ENCODE assay signal across 1 cellular context in the genomic region with DNA sequence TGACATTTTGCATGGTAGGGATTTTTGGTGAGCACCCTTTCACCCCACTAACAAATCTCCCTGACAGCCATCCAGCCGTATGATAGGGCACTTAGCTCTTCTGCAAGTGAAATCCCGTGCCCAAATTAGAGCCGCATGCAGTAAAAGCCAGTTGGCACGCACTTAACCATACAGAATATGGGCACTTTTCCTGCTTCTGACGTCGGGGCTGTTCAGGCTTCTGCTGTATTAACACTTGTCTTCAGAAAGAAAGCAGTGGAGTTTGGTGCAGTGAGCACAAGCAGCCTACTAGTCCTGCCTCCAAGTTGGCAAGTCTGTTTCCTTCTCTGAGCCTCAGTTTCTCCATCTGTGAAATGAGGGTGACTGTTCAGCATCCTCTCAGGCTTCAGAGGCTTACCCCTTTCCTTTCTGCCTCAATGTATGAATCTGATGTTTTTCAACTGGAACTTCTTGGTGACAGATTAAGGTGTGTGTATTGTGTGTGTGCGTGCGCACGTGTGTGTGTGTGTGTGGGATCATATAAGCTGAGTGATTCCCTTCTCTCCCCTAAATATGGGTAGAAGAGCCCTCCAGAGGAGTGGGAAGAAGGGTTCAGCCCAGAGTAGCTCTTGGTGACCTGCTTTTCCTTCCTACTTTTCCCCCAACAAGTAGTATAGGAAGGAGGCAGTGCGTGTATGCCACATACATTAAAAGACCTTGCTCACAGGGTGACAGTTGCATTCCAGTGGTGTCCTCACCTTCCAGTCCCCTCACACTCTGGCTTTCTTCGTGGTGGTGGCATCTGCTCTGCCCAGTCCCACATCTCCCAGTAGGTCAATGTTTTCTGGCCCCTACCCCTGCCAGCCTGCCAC.
TF ChIP-seq lines count a peak whose summit lies in the region.

No MANE protein-coding gene starts in this region.

TF ChIP-seq in H1, 55 proteins besides CTCF, POLR2A, EP300 and RAD21:
- no peak for TF ChIP-seq BRCA1 (IDR thresholded peaks at IDR 0.05; ENCODE audit: low read depth, low read length)
- TF ChIP-seq TEAD4 (IDR thresholded peaks at IDR 0.05; ENCODE audit: low read depth, low read length): no peak
- TF ChIP-seq CBX5 (IDR thresholded peaks at IDR 0.05; ENCODE audit: low read depth, low read length): no peak
- TF ChIP-seq ZNF274 (IDR thresholded peaks at IDR 0.05; ENCODE audit: borderline replicate concordance, extremely low read depth, low read length): no peak
- no peak for TF ChIP-seq BACH1 (IDR thresholded peaks at IDR 0.05; ENCODE audit: low read length)
- no peak for TF ChIP-seq ATF2 (IDR thresholded peaks at IDR 0.05; ENCODE audit: low read length)
- no peak for TF ChIP-seq GTF2F1 (IDR thresholded peaks at IDR 0.05; ENCODE audit: borderline replicate concordance, low read depth, low read length)
- no peak for TF ChIP-seq CREB1 (IDR thresholded peaks at IDR 0.05)
- no peak for TF ChIP-seq SRF (IDR thresholded peaks at IDR 0.05; ENCODE audit: low read depth, low read length)
- no peak for TF ChIP-seq HDAC6 (IDR thresholded peaks at IDR 0.05; ENCODE audit: low read depth, low read length)
- no peak for TF ChIP-seq SIRT6 (IDR thresholded peaks at IDR 0.05; ENCODE audit: low read length)
- no peak for TF ChIP-seq EGR1 (IDR thresholded peaks at IDR 0.05; ENCODE audit: borderline replicate concordance, low read depth, low read length)
- no peak for TF ChIP-seq SP1 (IDR thresholded peaks at IDR 0.05; ENCODE audit: low read depth, low read length)
- TF ChIP-seq ATF3 (IDR thresholded peaks at IDR 0.05; ENCODE audit: insufficient read depth, low read depth, low read length): no peak
- TF ChIP-seq KDM5A (IDR thresholded peaks at IDR 0.05; ENCODE audit: low read length): no peak
TF ChIP-seq in H1: peak in this region for 0.
